Comparison of ENCODE assay signal across 8 cellular contexts in genomic region chr4:20773144-20773997, GRCh38.
DNase-seq lines count a peak whose midpoint lies in the region; ATAC-seq lines count a peak whose summit lies in the region.

No MANE protein-coding gene starts in this region.

- H3K9me3 Mint-ChIP-seq in activated CD4-positive, alpha-beta memory T cell treated with anti-CD3 and anti-CD28 coated beads, Interleukin-2, amount 10 ng/mL, durations not matched to agents 7 days and 5 days = no peaks in the 10 kb centered on the region

- H3K4me1 Mint-ChIP-seq in activated CD4-positive, alpha-beta memory T cell treated with anti-CD3 and anti-CD28 coated beads, Interleukin-2, amount 10 ng/mL, durations not matched to agents 7 days and 5 days = no peaks in the 10 kb centered on the region

- H3K36me3 Mint-ChIP-seq in activated CD4-positive, alpha-beta memory T cell treated with anti-CD3 and anti-CD28 coated beads, Interleukin-2, amount 10 ng/mL, durations not matched to agents 7 days and 5 days (ENCODE audit: low read depth) = no peaks in the 10 kb centered on the region

- peak; percentile 69 for ATAC-seq in GM18508 (IDR thresholded peaks at IDR 0.05; ENCODE audit: insufficient read depth, unreplicated experiment)
- ATAC-seq in HG03175 (IDR thresholded peaks at IDR 0.05; ENCODE audit: unreplicated experiment) = peak; percentile 70

- peak; percentile 84 for DNase-seq in Ammon's horn (ENCODE audit: low spot score)
- DNase-seq in NCI-H345 (lab: John Stamatoyannopoulos, UW) = peak; percentile 65
- peak; percentile 21 for DNase-seq in activated CD4-positive, alpha-beta memory T cell treated with anti-CD3 and anti-CD28 coated beads, Interleukin-2, amount 10 ng/mL, durations not matched to agents 7 days and 5 days
- peak; percentile 50 for DNase-seq in globus pallidus (ENCODE audit: low spot score)
- peak; percentile 70 for DNase-seq in pons (ENCODE audit: low spot score)
- no peak for DNase-seq in cortex of kidney (lab: John Stamatoyannopoulos, UW)

- no peak overlapping the region for H3K27ac Mint-ChIP-seq in activated CD4-positive, alpha-beta memory T cell treated with anti-CD3 and anti-CD28 coated beads, Interleukin-2, amount 10 ng/mL, durations not matched to agents 7 days and 5 days

- H3K27me3 Mint-ChIP-seq in activated CD4-positive, alpha-beta memory T cell treated with anti-CD3 and anti-CD28 coated beads, Interleukin-2, amount 10 ng/mL, durations not matched to agents 7 days and 5 days = no peaks in the 10 kb centered on the region

- POLR2A ChIA-PET in activated CD4-positive, alpha-beta memory T cell treated with anti-CD3 and anti-CD28 coated beads, Interleukin-2, amount 10 ng/mL, durations not matched to agents 7 days and 5 days (lab: Charles Lee) = no interaction called here

- H3K4me3 Mint-ChIP-seq in activated CD4-positive, alpha-beta memory T cell treated with anti-CD3 and anti-CD28 coated beads, Interleukin-2, amount 10 ng/mL, durations not matched to agents 7 days and 5 days = no peak overlapping the region

- CTCF ChIA-PET in activated CD4-positive, alpha-beta memory T cell treated with anti-CD3 and anti-CD28 coated beads, Interleukin-2, amount 10 ng/mL, durations not matched to agents 7 days and 5 days (lab: Charles Lee) = interaction anchor here (0.6 to 2.5 kb wide), 15 partner anchors 8 to 1015 kb away, joined by 3 to 15 read pairs (median 5); no protein-coding TSS in a partner anchor
